In genomic region chr12:71607494-71608330, GRCh38 we compare ENCODE assay signal across 19 cellular contexts. TPM values are rescaled to one million over a fixed set of nuclear protein-coding genes. Genes with fewer than 3 reads are reported as not detected.
A peak's percentile ranks its signal among the peaks of the same experiment; 100 is the strongest.
DNase-seq lines count a peak whose midpoint lies in the region; ATAC-seq, FAIRE-seq and TF ChIP-seq lines count a peak whose summit lies in the region.
"Had no signal": no experiment of that assay in that cellular context is flagged by ENCODE, and none has a peak within 500 bp of the region (broad histone marks: within the 10 kb centered on the region; RNA-seq: fewer than 3 reads in every experiment).

No MANE protein-coding gene starts in this region.

- H3K79me2 ChIP-seq in neural progenitor cell (ENCODE audit: low read depth), result no peaks in the 10 kb centered on the region

- H3F3A ChIP-seq in neural progenitor cell (ENCODE audit: low read depth), result no peaks in the 10 kb centered on the region

- no TSS peak for BruUV-seq in Calu3 (replicated peaks; lab: Mats Ljungman, UMichigan)

- H3K4me2 ChIP-seq in neural progenitor cell, result no peak overlapping the region
- H3K4me2 ChIP-seq: SK-N-SH had no signal

- H3K4me3 ChIP-seq in neural progenitor cell, result no peak overlapping the region
- no peak overlapping the region for H3K4me3 ChIP-seq in tibial artery
- H3K4me3 ChIP-seq: gastrocnemius medialis, Peyer's patch, upper lobe of right lung had no signal

- H3K27ac ChIP-seq in neural progenitor cell (no peak overlapping the region), tibial artery (no peak overlapping the region)
- H3K27ac ChIP-seq: gastrocnemius medialis, Peyer's patch, upper lobe of right lung had no signal

- no peak overlapping the region for H2AFZ ChIP-seq in neural progenitor cell (replicated peaks)

- no peaks in the 10 kb centered on the region for H4K20me1 ChIP-seq in neural progenitor cell (ENCODE audit: low read depth)

- no peak for TF ChIP-seq CTCF in Calu3 (IDR thresholded peaks at IDR 0.05; ENCODE audit: unreplicated experiment)
- no peak for TF ChIP-seq CTCF in neural progenitor cell (IDR thresholded peaks at IDR 0.05)
- TF ChIP-seq CTCF in tibial artery (IDR thresholded peaks at IDR 0.05), result no peak

- no peaks in the 10 kb centered on the region for H3K9me3 ChIP-seq in neural progenitor cell (ENCODE audit: low read depth)
- H3K9me3 ChIP-seq in tibial artery, result no peaks in the 10 kb centered on the region
- H3K9me3 ChIP-seq: gastrocnemius medialis, Peyer's patch, SK-N-SH, upper lobe of right lung had no signal

- H3K27ac Mint-ChIP-seq in Calu3 (ENCODE audit: unreplicated experiment), result peak overlapping the region; percentile 62
- H3K27ac Mint-ChIP-seq in neural progenitor cell, result no peak overlapping the region
- H3K27ac Mint-ChIP-seq: B cell had no signal

- H3K36me3 ChIP-seq in neural progenitor cell, result peaks cover 6% of the 10 kb centered on the region
- peaks cover 43 to 63% (median 44%) of the 10 kb centered on the region in 3 donors for H3K36me3 ChIP-seq in tibial artery

- H3K27me3 Mint-ChIP-seq in Calu3 (ENCODE audit: unreplicated experiment), result no peaks in the 10 kb centered on the region
- no peaks in the 10 kb centered on the region for H3K27me3 Mint-ChIP-seq in neural progenitor cell (ENCODE audit: insufficient read depth, low read depth)
- H3K27me3 Mint-ChIP-seq: B cell; stimulated activated naive CD8-positive, alpha-beta T cell treated with anti-CD3 and anti-CD28 coated beads, Interleukin-15, Interleukin-2, amounts not matched to agents 100 ng/mL and 50 ng/mL, for 24 hours had no signal

- no peak overlapping the region for H3K9ac ChIP-seq in neural progenitor cell
- H3K9ac ChIP-seq: SK-N-SH had no signal

- H3K4me1 Mint-ChIP-seq in Calu3 (ENCODE audit: low read depth, unreplicated experiment) (no peaks in the 10 kb centered on the region), neural progenitor cell (peaks cover 34% of the 10 kb centered on the region)

- ATAC-seq in HG03097 (IDR thresholded peaks at IDR 0.05; ENCODE audit: low FRiP score, unreplicated experiment), result no peak
- ATAC-seq: gastrocnemius medialis, upper lobe of right lung had no signal

- H3K4me3 Mint-ChIP-seq in Calu3 (ENCODE audit: low read depth, unreplicated experiment) (no peak overlapping the region), neural progenitor cell (no peak overlapping the region)
- H3K4me3 Mint-ChIP-seq: B cell; stimulated activated naive CD8-positive, alpha-beta T cell treated with anti-CD3 and anti-CD28 coated beads, Interleukin-15, Interleukin-2, amounts not matched to agents 100 ng/mL and 50 ng/mL, for 24 hours had no signal

- H3K27me3 ChIP-seq in neural progenitor cell, result no peaks in the 10 kb centered on the region
- H3K27me3 ChIP-seq in tibial artery, result no peaks in the 10 kb centered on the region
- H3K27me3 ChIP-seq: gastrocnemius medialis, Peyer's patch, upper lobe of right lung had no signal

- H3K9me3 Mint-ChIP-seq in Calu3 (ENCODE audit: low read depth, unreplicated experiment) (no peaks in the 10 kb centered on the region), neural progenitor cell (no peaks in the 10 kb centered on the region)
- H3K9me3 Mint-ChIP-seq: stimulated activated naive CD8-positive, alpha-beta T cell treated with anti-CD3 and anti-CD28 coated beads, Interleukin-15, Interleukin-2, amounts not matched to agents 100 ng/mL and 50 ng/mL, for 24 hours had no signal

- CTCF ChIA-PET in Calu3 (lab: Charles Lee), result no interaction called here

- peak; percentile 92 for FAIRE-seq in frontal cortex (lab: Jason Lieb, UNC)
- FAIRE-seq: D721Med, HTR-8/SVneo had no signal

- intact Hi-C loops in Calu3 (cut with micrococcal nuclease; ENCODE audit: unreplicated experiment), result no loop called here
- intact Hi-C loops in tibial artery (cut with DNase I; ENCODE audit: low total_unique reads), result no loop called here

- H3K36me3 Mint-ChIP-seq in Calu3 (ENCODE audit: insufficient read depth, unreplicated experiment) (peaks cover 52% of the 10 kb centered on the region), neural progenitor cell (peaks cover 27% of the 10 kb centered on the region)

- H3K4me1 ChIP-seq in neural progenitor cell, result peaks cover 7% of the 10 kb centered on the region
- H3K4me1 ChIP-seq in tibial artery, result peaks cover 0 to 25% (median 4%) of the 10 kb centered on the region in 4 donors
- H3K4me1 ChIP-seq: Peyer's patch had no signal

- no peak for DNase-seq in Calu3
- DNase-seq in NCI-H1930 (lab: John Stamatoyannopoulos, UW), result peak; percentile 57 to 62
- DNase-seq in frontal cortex (ENCODE audit: low spot score in 2 of 2), result no peak
- DNase-seq in neural progenitor cell (ENCODE audit: low spot score), result peak; percentile 19
- no peak for DNase-seq in tibial artery
- DNase-seq in Kasumi-1 (lab: John Stamatoyannopoulos, UW), result no peak
- DNase-seq: activated CD4-positive, CD25-positive, alpha-beta regulatory T cell treated with anti-CD3 and anti-CD28 coated beads, Interleukin-2, amount 50 U/mL, for 72 hours; activated effector memory CD4-positive, alpha-beta T cell treated with Interleukin-2 at 50 U/mL for 16 hours; gastrocnemius medialis; NCI-H1105 treated with DMSO at 0.1 percent for 48 hours; Peyer's patch; SK-N-SH; T-helper 9 cell; upper lobe of right lung had no signal

RNA-seq across cellular contexts. Expression of gene ZFC3H1, which starts 55.9 kb away (rescaled TPM):
- total RNA-seq in Calu3 (2022) (64.0 and 66.6 TPM in 2 replicates), frontal cortex (30.6 TPM), neural progenitor cell (ENCODE audit: low replicate concordance) (22.8 and 37.9 TPM in 2 replicates)

RNA-seq across cellular contexts. Expression of gene THAP2, which starts 56.4 kb away (rescaled TPM):
- total RNA-seq in Calu3 (2022) (8.3 and 9.6 TPM in 2 replicates), frontal cortex (38.7 TPM), neural progenitor cell (ENCODE audit: low replicate concordance) (15.9 and 37.3 TPM in 2 replicates)

Comparison
In these comparisons a context has a peak if more than half of its experiments do, and no peak if none do; other contexts are left out.
1. DNase-seq: peak in NCI-H1930 (2 of 2) and neural progenitor cell (single experiment); none in Calu3 (single experiment), frontal cortex (0 of 2), tibial artery (0 of 2) and Kasumi-1 (0 of 2).